In genomic region chr11:77547047-77547836, GRCh38 we compare ENCODE assay signal across 20 cellular contexts.
"Had no signal": no experiment of that assay in that cellular context is flagged by ENCODE, and none has a peak within 500 bp of the region (broad histone marks: within the 10 kb centered on the region; RNA-seq: fewer than 3 reads in every experiment).

No MANE protein-coding gene starts in this region.

- H3K27ac ChIP-seq: lower lobe of right lung, pancreas, prostate gland, sigmoid colon, thyroid gland, upper lobe of left lung had no signal

- H3K4me3 ChIP-seq: lower lobe of right lung, pancreas, prostate gland, sigmoid colon, thyroid gland, upper lobe of left lung had no signal

- H3K36me3 ChIP-seq: lower lobe of right lung, pancreas, prostate gland, sigmoid colon, thyroid gland, upper lobe of left lung had no signal

- H3K9me3 ChIP-seq: lower lobe of right lung, pancreas, prostate gland, sigmoid colon, thyroid gland, upper lobe of left lung had no signal

- DNase-seq: activated CD4-positive, alpha-beta T cell treated with anti-CD3 and anti-CD28 coated beads for 36 hours; activated CD4-positive, alpha-beta T cell treated with anti-CD3 and anti-CD28 coated beads, Interleukin-2, amount 50 U/mL, for 4 hours; activated CD4-positive, CD25-positive, alpha-beta regulatory T cell; activated effector memory CD4-positive, alpha-beta T cell treated with Interleukin-2 at 50 U/mL for 16 hours; activated naive CD4-positive, alpha-beta T cell treated with Interleukin-2 at 50 U/mL for 16 hours; dermis blood vessel endothelial cell; effector CD8-positive, alpha-beta T cell; immature natural killer cell; kidney; lower lobe of right lung; mesenchymal stem cell; natural killer cell; pancreas; retina; sigmoid colon; small intestine; stimulated activated CD4-positive, alpha-beta T cell treated with anti-CD3 and anti-CD28 coated beads, Interleukin-4, amount 100 ng/mL, for 24 hours; thyroid gland; upper lobe of left lung had no signal

- H3K4me1 ChIP-seq: pancreas, prostate gland, thyroid gland had no signal

- H3K27me3 ChIP-seq: pancreas, sigmoid colon, thyroid gland, upper lobe of left lung had no signal
